Comparison of ENCODE assay signal across 26 cellular contexts in genomic region chr3:13583251-13584180, GRCh38. TPM values are rescaled to one million over a fixed set of nuclear protein-coding genes. Genes with fewer than 3 reads are reported as not detected.
"Had no signal": no experiment of that assay in that cellular context is flagged by ENCODE, and none has a peak within 500 bp of the region (broad histone marks: within the 10 kb centered on the region; RNA-seq: fewer than 3 reads in every experiment).

No MANE protein-coding gene starts in this region.

- H3K4me1 Mint-ChIP-seq: activated CD4-positive, alpha-beta memory T cell treated with anti-CD3 and anti-CD28 coated beads, Interleukin-2, amount 10 ng/mL, durations not matched to agents 7 days and 5 days; activated T-helper 17 cell treated with anti-CD3 and anti-CD28 coated beads, Interleukin-2, amount 50 U/mL, for 72 hours had no signal

- FAIRE-seq: pancreas, urothelium cell line had no signal

- H3K27ac Mint-ChIP-seq: activated CD4-positive, alpha-beta memory T cell treated with anti-CD3 and anti-CD28 coated beads, Interleukin-2, amount 10 ng/mL, durations not matched to agents 7 days and 5 days; activated CD4-positive, alpha-beta T cell treated with anti-CD3 and anti-CD28 coated beads, Interleukin-2, amount 10 ng/mL, durations not matched to agents 7 days and 5 days; activated T-cell treated with anti-CD3 and anti-CD28 coated beads, Interleukin-2, amount 50 U/mL, for 24 hours; activated T-helper 17 cell treated with anti-CD3 and anti-CD28 coated beads, Interleukin-2, amount 50 U/mL, for 72 hours; effector memory CD8-positive, alpha-beta T cell; nephron progenitor cell; T-helper 17 cell had no signal

- H3K9me3 ChIP-seq: gastroesophageal sphincter, left lung, mucosa of descending colon, pancreas, testis, transverse colon had no signal

- H3K4me3 ChIP-seq: gastroesophageal sphincter, left lung, mucosa of descending colon, pancreas, testis, transverse colon had no signal

- H3K4me3 Mint-ChIP-seq: activated CD4-positive, alpha-beta memory T cell treated with anti-CD3 and anti-CD28 coated beads, Interleukin-2, amount 10 ng/mL, durations not matched to agents 7 days and 5 days; activated CD4-positive, alpha-beta T cell treated with anti-CD3 and anti-CD28 coated beads, Interleukin-2, amount 10 ng/mL, durations not matched to agents 7 days and 5 days; activated T-cell treated with anti-CD3 and anti-CD28 coated beads, Interleukin-2, amount 50 U/mL, for 24 hours; activated T-helper 17 cell treated with anti-CD3 and anti-CD28 coated beads, Interleukin-2, amount 50 U/mL, for 72 hours; effector memory CD8-positive, alpha-beta T cell; nephron progenitor cell; T-helper 17 cell had no signal

- H3K4me1 ChIP-seq: left lung, pancreas, transverse colon had no signal

- H3K36me3 ChIP-seq: gastroesophageal sphincter, left lung, pancreas, transverse colon had no signal

- H3K9me3 Mint-ChIP-seq: activated CD4-positive, alpha-beta memory T cell treated with anti-CD3 and anti-CD28 coated beads, Interleukin-2, amount 10 ng/mL, durations not matched to agents 7 days and 5 days; activated CD4-positive, alpha-beta T cell treated with anti-CD3 and anti-CD28 coated beads, Interleukin-2, amount 10 ng/mL, durations not matched to agents 7 days and 5 days; activated T-cell treated with anti-CD3 and anti-CD28 coated beads, Interleukin-2, amount 50 U/mL, for 24 hours; activated T-helper 17 cell treated with anti-CD3 and anti-CD28 coated beads, Interleukin-2, amount 50 U/mL, for 72 hours; effector memory CD8-positive, alpha-beta T cell; nephron progenitor cell had no signal

- DNase-seq: activated CD4-positive, alpha-beta memory T cell treated with anti-CD3 and anti-CD28 coated beads, Interleukin-2, amount 10 ng/mL, durations not matched to agents 7 days and 5 days; activated CD4-positive, alpha-beta T cell treated with anti-CD3 and anti-CD28 coated beads for 1 hour; activated CD4-positive, alpha-beta T cell treated with anti-CD3 and anti-CD28 coated beads, Interleukin-2, amount 10 ng/mL, durations not matched to agents 7 days and 5 days; activated CD8-positive, alpha-beta memory T cell treated with anti-CD3 and anti-CD28 coated beads, Interleukin-2, amount 50 U/mL, for 48 hours; activated gamma-delta T cell treated with Interleukin-2 at 50 U/mL for 16 hours; activated naive CD4-positive, alpha-beta T cell treated with anti-CD3 and anti-CD28 coated beads, Interleukin-2, amount 50 U/mL, for 16 hours; activated T-cell treated with anti-CD3 and anti-CD28 coated beads, Interleukin-2, amount 50 U/mL, for 24 hours; amniotic stem cell; caudate nucleus; cortex of kidney; effector memory CD8-positive, alpha-beta T cell; erythroblast; left lung; nephron progenitor cell; pancreas; stimulated activated CD4-positive, alpha-beta T cell treated with anti-CD3 and anti-CD28 coated beads, Interleukin-2, amount 100 ng/mL, for 48 hours; stimulated activated naive CD4-positive, alpha-beta T cell treated with Interleukin-2 at 50 U/mL for 16 hours; SW 1271; T-helper 17 cell; T1000; transverse colon had no signal

- H3K27me3 ChIP-seq: gastroesophageal sphincter, left lung, pancreas, testis, transverse colon had no signal

- H3K27me3 Mint-ChIP-seq: activated CD4-positive, alpha-beta T cell treated with anti-CD3 and anti-CD28 coated beads, Interleukin-2, amount 10 ng/mL, durations not matched to agents 7 days and 5 days; activated T-cell treated with anti-CD3 and anti-CD28 coated beads, Interleukin-2, amount 50 U/mL, for 24 hours had no signal

- H3K27ac ChIP-seq: gastroesophageal sphincter, left lung, pancreas, testis, transverse colon had no signal

- ATAC-seq: activated T-helper 17 cell treated with anti-CD3 and anti-CD28 coated beads, Interleukin-2, amount 50 U/mL, for 72 hours; effector memory CD8-positive, alpha-beta T cell; gastroesophageal sphincter; left lung; pancreas; T-helper 17 cell had no signal

RNA-seq across cellular contexts. Expression of gene FBLN2, which starts 34.6 kb away (rescaled TPM):
- total RNA-seq: activated CD4-positive, alpha-beta memory T cell treated with anti-CD3 and anti-CD28 coated beads, Interleukin-2, amount 10 ng/mL, durations not matched to agents 7 days and 5 days; activated CD4-positive, alpha-beta T cell treated with anti-CD3 and anti-CD28 coated beads, Interleukin-2, amount 10 ng/mL, durations not matched to agents 7 days and 5 days had no signal
